2 cellular contexts compared by ENCODE assay signal in the genomic region with DNA sequence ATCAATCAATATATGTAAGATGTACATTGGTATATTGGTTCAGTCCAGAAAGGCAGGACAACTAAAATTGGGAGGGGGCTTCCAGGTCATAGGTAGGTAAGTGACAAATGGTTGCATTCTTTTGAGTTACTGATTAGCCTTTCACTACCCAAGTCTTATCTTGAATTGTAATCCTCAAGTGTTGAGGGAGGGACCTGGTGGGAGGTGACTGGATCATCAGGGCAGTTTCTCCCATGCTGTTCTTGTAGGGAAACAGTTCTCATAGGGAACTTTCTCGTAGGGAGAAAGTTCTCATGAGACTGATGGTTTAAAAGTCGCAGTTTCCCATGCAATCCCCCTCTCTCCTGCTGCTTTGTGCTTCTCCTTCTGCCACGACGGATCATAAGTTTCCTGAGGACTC.
TF ChIP-seq lines count a peak whose summit lies in the region.

No MANE protein-coding gene starts in this region.

TF ChIP-seq in GM23338, 12 proteins besides CTCF, POLR2A, EP300 and RAD21 (continues in another document):
- TF ChIP-seq, protein P1, sequence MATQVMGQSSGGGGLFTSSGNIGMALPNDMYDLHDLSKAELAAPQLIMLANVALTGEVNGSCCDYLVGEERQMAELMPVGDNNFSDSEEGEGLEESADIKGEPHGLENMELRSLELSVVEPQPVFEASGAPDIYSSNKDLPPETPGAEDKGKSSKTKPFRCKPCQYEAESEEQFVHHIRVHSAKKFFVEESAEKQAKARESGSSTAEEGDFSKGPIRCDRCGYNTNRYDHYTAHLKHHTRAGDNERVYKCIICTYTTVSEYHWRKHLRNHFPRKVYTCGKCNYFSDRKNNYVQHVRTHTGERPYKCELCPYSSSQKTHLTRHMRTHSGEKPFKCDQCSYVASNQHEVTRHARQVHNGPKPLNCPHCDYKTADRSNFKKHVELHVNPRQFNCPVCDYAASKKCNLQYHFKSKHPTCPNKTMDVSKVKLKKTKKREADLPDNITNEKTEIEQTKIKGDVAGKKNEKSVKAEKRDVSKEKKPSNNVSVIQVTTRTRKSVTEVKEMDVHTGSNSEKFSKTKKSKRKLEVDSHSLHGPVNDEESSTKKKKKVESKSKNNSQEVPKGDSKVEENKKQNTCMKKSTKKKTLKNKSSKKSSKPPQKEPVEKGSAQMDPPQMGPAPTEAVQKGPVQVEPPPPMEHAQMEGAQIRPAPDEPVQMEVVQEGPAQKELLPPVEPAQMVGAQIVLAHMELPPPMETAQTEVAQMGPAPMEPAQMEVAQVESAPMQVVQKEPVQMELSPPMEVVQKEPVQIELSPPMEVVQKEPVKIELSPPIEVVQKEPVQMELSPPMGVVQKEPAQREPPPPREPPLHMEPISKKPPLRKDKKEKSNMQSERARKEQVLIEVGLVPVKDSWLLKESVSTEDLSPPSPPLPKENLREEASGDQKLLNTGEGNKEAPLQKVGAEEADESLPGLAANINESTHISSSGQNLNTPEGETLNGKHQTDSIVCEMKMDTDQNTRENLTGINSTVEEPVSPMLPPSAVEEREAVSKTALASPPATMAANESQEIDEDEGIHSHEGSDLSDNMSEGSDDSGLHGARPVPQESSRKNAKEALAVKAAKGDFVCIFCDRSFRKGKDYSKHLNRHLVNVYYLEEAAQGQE (IDR thresholded peaks at IDR 0.05; ENCODE audit: unreplicated experiment), result no peak
- TF ChIP-seq ZNF114 (CRISPR knock-in tag; IDR thresholded peaks at IDR 0.05) (no peak), EZH2phosphoT487 (IDR thresholded peaks at IDR 0.05; ENCODE audit: unreplicated experiment) (no peak), JUNB (IDR thresholded peaks at IDR 0.05; ENCODE audit: unreplicated experiment) (no peak), ZNF331 (CRISPR knock-in tag; IDR thresholded peaks at IDR 0.05; ENCODE audit: low read depth) (no peak), EZH2 (IDR thresholded peaks at IDR 0.05; ENCODE audit: low read depth, unreplicated experiment) (no peak), CREB1 (CRISPR knock-in tag; IDR thresholded peaks at IDR 0.05; ENCODE audit: low read depth) (no peak), POLR2AphosphoS5 (IDR thresholded peaks at IDR 0.05; ENCODE audit: low read depth) (no peak)
- TF ChIP-seq, protein P2, sequence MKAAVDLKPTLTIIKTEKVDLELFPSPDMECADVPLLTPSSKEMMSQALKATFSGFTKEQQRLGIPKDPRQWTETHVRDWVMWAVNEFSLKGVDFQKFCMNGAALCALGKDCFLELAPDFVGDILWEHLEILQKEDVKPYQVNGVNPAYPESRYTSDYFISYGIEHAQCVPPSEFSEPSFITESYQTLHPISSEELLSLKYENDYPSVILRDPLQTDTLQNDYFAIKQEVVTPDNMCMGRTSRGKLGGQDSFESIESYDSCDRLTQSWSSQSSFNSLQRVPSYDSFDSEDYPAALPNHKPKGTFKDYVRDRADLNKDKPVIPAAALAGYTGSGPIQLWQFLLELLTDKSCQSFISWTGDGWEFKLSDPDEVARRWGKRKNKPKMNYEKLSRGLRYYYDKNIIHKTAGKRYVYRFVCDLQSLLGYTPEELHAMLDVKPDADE (IDR thresholded peaks at IDR 0.05), result no peak
- TF ChIP-seq, protein P3, sequence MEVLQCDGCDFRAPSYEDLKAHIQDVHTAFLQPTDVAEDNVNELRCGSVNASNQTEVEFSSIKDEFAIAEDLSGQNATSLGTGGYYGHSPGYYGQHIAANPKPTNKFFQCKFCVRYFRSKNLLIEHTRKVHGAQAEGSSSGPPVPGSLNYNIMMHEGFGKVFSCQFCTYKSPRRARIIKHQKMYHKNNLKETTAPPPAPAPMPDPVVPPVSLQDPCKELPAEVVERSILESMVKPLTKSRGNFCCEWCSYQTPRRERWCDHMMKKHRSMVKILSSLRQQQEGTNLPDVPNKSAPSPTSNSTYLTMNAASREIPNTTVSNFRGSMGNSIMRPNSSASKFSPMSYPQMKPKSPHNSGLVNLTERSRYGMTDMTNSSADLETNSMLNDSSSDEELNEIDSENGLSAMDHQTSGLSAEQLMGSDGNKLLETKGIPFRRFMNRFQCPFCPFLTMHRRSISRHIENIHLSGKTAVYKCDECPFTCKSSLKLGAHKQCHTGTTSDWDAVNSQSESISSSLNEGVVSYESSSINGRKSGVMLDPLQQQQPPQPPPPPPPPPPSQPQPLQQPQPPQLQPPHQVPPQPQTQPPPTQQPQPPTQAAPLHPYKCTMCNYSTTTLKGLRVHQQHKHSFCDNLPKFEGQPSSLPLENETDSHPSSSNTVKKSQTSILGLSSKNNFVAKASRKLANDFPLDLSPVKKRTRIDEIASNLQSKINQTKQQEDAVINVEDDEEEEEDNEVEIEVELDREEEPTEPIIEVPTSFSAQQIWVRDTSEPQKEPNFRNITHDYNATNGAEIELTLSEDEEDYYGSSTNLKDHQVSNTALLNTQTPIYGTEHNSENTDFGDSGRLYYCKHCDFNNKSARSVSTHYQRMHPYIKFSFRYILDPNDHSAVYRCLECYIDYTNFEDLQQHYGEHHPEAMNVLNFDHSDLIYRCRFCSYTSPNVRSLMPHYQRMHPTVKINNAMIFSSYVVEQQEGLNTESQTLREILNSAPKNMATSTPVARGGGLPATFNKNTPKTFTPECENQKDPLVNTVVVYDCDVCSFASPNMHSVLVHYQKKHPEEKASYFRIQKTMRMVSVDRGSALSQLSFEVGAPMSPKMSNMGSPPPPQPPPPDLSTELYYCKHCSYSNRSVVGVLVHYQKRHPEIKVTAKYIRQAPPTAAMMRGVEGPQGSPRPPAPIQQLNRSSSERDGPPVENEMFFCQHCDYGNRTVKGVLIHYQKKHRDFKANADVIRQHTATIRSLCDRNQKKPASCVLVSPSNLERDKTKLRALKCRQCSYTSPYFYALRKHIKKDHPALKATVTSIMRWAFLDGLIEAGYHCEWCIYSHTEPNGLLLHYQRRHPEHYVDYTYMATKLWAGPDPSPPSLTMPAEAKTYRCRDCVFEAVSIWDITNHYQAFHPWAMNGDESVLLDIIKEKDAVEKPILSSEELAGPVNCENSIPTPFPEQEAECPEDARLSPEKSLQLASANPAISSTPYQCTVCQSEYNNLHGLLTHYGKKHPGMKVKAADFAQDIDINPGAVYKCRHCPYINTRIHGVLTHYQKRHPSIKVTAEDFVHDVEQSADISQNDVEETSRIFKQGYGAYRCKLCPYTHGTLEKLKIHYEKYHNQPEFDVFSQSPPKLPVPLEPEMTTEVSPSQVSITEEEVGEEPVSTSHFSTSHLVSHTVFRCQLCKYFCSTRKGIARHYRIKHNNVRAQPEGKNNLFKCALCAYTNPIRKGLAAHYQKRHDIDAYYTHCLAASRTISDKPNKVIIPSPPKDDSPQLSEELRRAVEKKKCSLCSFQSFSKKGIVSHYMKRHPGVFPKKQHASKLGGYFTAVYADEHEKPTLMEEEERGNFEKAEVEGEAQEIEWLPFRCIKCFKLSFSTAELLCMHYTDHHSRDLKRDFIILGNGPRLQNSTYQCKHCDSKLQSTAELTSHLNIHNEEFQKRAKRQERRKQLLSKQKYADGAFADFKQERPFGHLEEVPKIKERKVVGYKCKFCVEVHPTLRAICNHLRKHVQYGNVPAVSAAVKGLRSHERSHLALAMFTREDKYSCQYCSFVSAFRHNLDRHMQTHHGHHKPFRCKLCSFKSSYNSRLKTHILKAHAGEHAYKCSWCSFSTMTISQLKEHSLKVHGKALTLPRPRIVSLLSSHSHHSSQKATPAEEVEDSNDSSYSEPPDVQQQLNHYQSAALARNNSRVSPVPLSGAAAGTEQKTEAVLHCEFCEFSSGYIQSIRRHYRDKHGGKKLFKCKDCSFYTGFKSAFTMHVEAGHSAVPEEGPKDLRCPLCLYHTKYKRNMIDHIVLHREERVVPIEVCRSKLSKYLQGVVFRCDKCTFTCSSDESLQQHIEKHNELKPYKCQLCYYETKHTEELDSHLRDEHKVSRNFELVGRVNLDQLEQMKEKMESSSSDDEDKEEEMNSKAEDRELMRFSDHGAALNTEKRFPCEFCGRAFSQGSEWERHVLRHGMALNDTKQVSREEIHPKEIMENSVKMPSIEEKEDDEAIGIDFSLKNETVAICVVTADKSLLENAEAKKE (CRISPR knock-in tag; IDR thresholded peaks at IDR 0.05), result no peak

TF ChIP-seq in H1, 55 proteins besides CTCF, POLR2A, EP300 and RAD21:
- no peak for TF ChIP-seq SAP30 (IDR thresholded peaks at IDR 0.05; ENCODE audit: insufficient read depth, insufficient replicate concordance, low read length)
- no peak for TF ChIP-seq SUZ12 (IDR thresholded peaks at IDR 0.05; ENCODE audit: low read length)
- TF ChIP-seq SIN3A (conservative IDR thresholded peaks at IDR 0.05 in 1 of 2, IDR thresholded peaks at IDR 0.05 in 1 of 2; ENCODE audit: low read depth in 1 of 2, low read length in 2 of 2), result no peak
- no peak for TF ChIP-seq NRF1 (IDR thresholded peaks at IDR 0.05; ENCODE audit: low read depth, low read length)
- TF ChIP-seq RBBP5 (IDR thresholded peaks at IDR 0.05; ENCODE audit: borderline replicate concordance, low read depth, low read length), result no peak
- no peak for TF ChIP-seq ZNF274 (IDR thresholded peaks at IDR 0.05; ENCODE audit: borderline replicate concordance, extremely low read depth, low read length)
- no peak for TF ChIP-seq CEBPB (IDR thresholded peaks at IDR 0.05; ENCODE audit: low read depth, low read length)
TF ChIP-seq in H1: peak in this region for 0.
